20 cellular contexts compared by ENCODE assay signal in the genomic region with DNA sequence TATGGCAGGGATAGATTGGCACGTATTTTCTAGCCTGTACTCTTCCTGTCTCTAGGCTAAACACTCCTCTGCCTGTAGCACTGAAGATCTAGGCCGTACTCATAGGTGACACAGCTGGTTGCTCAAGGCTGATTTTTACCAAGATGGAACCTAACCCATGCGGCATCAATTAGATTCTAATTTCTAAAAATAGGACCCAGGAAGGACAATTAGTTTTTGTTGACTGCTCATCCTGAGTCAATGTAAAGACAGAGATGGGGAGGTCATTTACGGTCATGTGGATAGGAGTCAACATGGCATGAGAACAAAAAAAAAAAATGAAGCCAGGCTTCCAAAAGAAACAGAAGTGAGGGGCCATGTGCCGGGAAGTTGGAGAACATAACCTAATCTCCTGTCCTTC.
"Had no signal": no experiment of that assay in that cellular context is flagged by ENCODE, and none has a peak within 500 bp of the region (broad histone marks: within the 10 kb centered on the region; RNA-seq: fewer than 3 reads in every experiment).

No MANE protein-coding gene starts in this region.

- H3K9me3 ChIP-seq: esophagus squamous epithelium, right atrium auricular region, thyroid gland had no signal

- H3K4me1 ChIP-seq: esophagus squamous epithelium, right atrium auricular region, thyroid gland had no signal

- H3K36me3 ChIP-seq: esophagus squamous epithelium, right atrium auricular region, thyroid gland had no signal

- H3K4me3 ChIP-seq: esophagus squamous epithelium, right atrium auricular region, thyroid gland had no signal

- ATAC-seq: activated CD4-positive, alpha-beta T cell treated with anti-CD3 and anti-CD28 coated beads for 36 hours; activated T-helper 17 cell treated with anti-CD3 and anti-CD28 coated beads, Interleukin-2, amount 50 U/mL, for 72 hours; left lobe of liver; WTC11 had no signal

- H3K27ac ChIP-seq: right atrium auricular region, thyroid gland had no signal

- DNase-seq: activated CD4-positive, alpha-beta memory T cell treated with anti-CD3 and anti-CD28 coated beads, Interleukin-2, amount 10 ng/mL, durations not matched to agents 7 days and 5 days; activated CD4-positive, alpha-beta T cell treated with anti-CD3 and anti-CD28 coated beads for 36 hours; activated naive CD4-positive, alpha-beta T cell; activated naive CD8-positive, alpha-beta T cell treated with anti-CD3 and anti-CD28 coated beads for 36 hours; activated T-cell treated with anti-CD3 and anti-CD28 coated beads, Interleukin-2, amount 50 U/mL, for 1 hour; amygdala; dermis blood vessel endothelial cell; effector memory CD4-positive, alpha-beta T cell; esophagus squamous epithelium; occipital lobe; stimulated activated CD4-positive, alpha-beta T cell treated with anti-CD3 and anti-CD28 coated beads, Interleukin-2, amount 100 ng/mL, for 24 hours; stimulated activated naive CD4-positive, alpha-beta T cell treated with Interleukin-2 at 50 U/mL for 16 hours; thyroid gland had no signal

- H3K27me3 ChIP-seq: right atrium auricular region, thyroid gland had no signal

- FAIRE-seq: endothelial cell of umbilical vein, frontal cortex, keratinocyte had no signal
